In the genomic region with DNA sequence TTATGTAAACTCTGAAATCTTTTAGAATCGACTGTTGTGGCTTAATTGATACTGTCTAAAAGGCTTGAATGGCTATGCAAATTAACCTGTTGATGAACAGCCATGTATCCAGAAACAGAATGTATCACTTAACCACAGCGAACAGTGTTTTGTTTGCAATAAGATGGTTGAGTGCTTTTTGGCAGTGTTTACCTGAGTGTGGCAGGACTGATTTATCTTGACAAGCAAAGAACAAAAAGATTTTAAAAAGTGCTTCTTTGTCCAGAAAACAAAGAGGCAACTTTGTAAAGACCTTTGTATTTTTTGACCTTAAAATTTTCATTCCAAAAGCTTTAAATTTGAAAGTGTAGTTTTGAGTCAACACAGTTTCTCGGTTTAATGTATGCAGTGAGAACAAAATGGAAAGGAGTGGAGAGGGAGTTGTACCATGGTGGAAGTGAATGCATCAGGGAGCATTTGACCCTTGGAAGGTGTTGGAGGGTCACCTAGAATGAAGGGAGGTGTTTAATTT, we compare ENCODE assay signal across 11 cellular contexts. TPM values are rescaled to one million over a fixed set of nuclear protein-coding genes. Genes with fewer than 3 reads are reported as not detected.
DNase-seq lines count a peak whose midpoint lies in the region; ATAC-seq and TF ChIP-seq lines count a peak whose summit lies in the region.
"Had no signal": no experiment of that assay in that cellular context is flagged by ENCODE, and none has a peak within 500 bp of the region (broad histone marks: within the 10 kb centered on the region; RNA-seq: fewer than 3 reads in every experiment).

No MANE protein-coding gene starts in this region.

- H3K4me3 ChIP-seq in effector memory CD4-positive, alpha-beta T cell (ENCODE audit: insufficient read depth, low read depth, low read length, poor library complexity, severe bottlenecking), result no peak overlapping the region
- H3K4me3 ChIP-seq in osteoblast (ENCODE audit: insufficient read depth, low read length), result no peak overlapping the region

- H2AFZ ChIP-seq in osteoblast (ENCODE audit: low read length), result no peak overlapping the region

- peaks cover 3% of the 10 kb centered on the region for H4K20me1 ChIP-seq in osteoblast (ENCODE audit: insufficient read depth, low read length)

- no peaks in the 10 kb centered on the region for H3K36me3 ChIP-seq in effector memory CD4-positive, alpha-beta T cell (ENCODE audit: control insufficient read depth, insufficient read depth, low read length)
- no peaks in the 10 kb centered on the region for H3K36me3 ChIP-seq in osteoblast (ENCODE audit: insufficient read depth, low read length)

- peaks cover 61% of the 10 kb centered on the region for H3K79me2 ChIP-seq in osteoblast (ENCODE audit: insufficient read depth, low read length)

- no peaks in the 10 kb centered on the region for H3K27me3 ChIP-seq in effector memory CD4-positive, alpha-beta T cell (replicated peaks; ENCODE audit: control insufficient read depth, insufficient read depth, low read length, poor library complexity, severe bottlenecking)
- H3K27me3 ChIP-seq in osteoblast (ENCODE audit: insufficient read depth, low read length), result no peaks in the 10 kb centered on the region

- H3K27ac ChIP-seq in effector memory CD4-positive, alpha-beta T cell (ENCODE audit: insufficient read depth, low read length, poor library complexity, severe bottlenecking), result no peak overlapping the region
- no peak overlapping the region for H3K27ac ChIP-seq in osteoblast (ENCODE audit: low read depth, low read length)

- H3K4me2 ChIP-seq in osteoblast (ENCODE audit: insufficient read depth, low read length), result no peak overlapping the region

- H3K9me3 ChIP-seq in effector memory CD4-positive, alpha-beta T cell (ENCODE audit: control insufficient read depth, low read length), result no peaks in the 10 kb centered on the region
- no peaks in the 10 kb centered on the region for H3K9me3 ChIP-seq in osteoblast (ENCODE audit: low read depth, low read length)

- ATAC-seq in GM18499 (IDR thresholded peaks at IDR 0.05; ENCODE audit: insufficient read depth, unreplicated experiment), result peak; percentile 94
- ATAC-seq in GM21381 (IDR thresholded peaks at IDR 0.05; ENCODE audit: unreplicated experiment), result peak; percentile 98
- peak; percentile 87 for ATAC-seq in HG03095 (IDR thresholded peaks at IDR 0.05; ENCODE audit: unreplicated experiment)

- no peaks in the 10 kb centered on the region for H3K4me1 ChIP-seq in effector memory CD4-positive, alpha-beta T cell (ENCODE audit: control insufficient read depth, insufficient read depth, low read length, poor library complexity, severe bottlenecking)
- H3K4me1 ChIP-seq in osteoblast (ENCODE audit: insufficient read depth, low read length), result peaks cover 19% of the 10 kb centered on the region

- DNase-seq in NCI-H748 (lab: John Stamatoyannopoulos, UW; ENCODE audit: unreplicated experiment) (peak; percentile 73), T-helper 1 cell (no peak), osteoblast (ENCODE audit: insufficient read length, low spot score, missing footprints) (no peak)
- DNase-seq in effector memory CD4-positive, alpha-beta T cell, result no peak
- no peak for DNase-seq in central memory CD4-positive, alpha-beta T cell
- DNase-seq: activated CD4-positive, CD25-positive, alpha-beta regulatory T cell treated with anti-CD3 and anti-CD28 coated beads, Interleukin-2, amount 50 U/mL, for 72 hours; amniotic stem cell; CD4-positive, CD25-positive, alpha-beta regulatory T cell had no signal

- no peak for TF ChIP-seq CTCF in osteoblast (IDR thresholded peaks at IDR 0.05; ENCODE audit: extremely low read depth, low read depth, low read length)

RNA-seq across cellular contexts. Expression of gene ARHGAP10, which starts 18.0 kb away (rescaled TPM):
- 31.5 and 32.7 TPM in 2 replicates for total RNA-seq in osteoblast
